In the genomic region with DNA sequence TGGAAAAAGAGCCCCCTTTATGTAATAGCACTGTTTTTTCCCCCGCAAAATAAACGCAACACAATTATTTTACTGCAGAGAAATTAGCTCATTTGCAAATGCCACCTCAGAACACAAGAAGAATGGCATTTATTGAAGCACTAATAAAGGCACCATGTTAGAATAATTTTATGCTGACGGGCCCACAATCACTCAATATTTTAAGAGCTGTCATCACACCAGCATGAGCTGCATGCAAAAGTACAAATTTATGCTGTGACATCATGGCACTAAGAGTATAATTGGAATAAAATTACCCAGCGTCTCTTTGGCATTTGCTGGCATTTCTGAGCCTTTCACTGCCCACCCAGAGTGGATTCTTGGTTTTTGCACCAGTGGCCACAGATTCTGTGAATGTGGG, we compare ENCODE assay signal across 36 cellular contexts.
"Had no signal": no experiment of that assay in that cellular context is flagged by ENCODE, and none has a peak within 500 bp of the region (broad histone marks: within the 10 kb centered on the region; RNA-seq: fewer than 3 reads in every experiment).

No MANE protein-coding gene starts in this region.

- H3K9me3 Mint-ChIP-seq: activated B cell treated with CpG ODN at 0.5 μM for 24 hours; activated CD4-positive, alpha-beta memory T cell treated with anti-CD3 and anti-CD28 coated beads for 36 hours; activated CD4-positive, alpha-beta T cell treated with anti-CD3 and anti-CD28 coated beads, Interleukin-2, amount 10 ng/mL, durations not matched to agents 24 days and 14 days; activated CD8-positive, alpha-beta T cell treated with anti-CD3 and anti-CD28 coated beads for 36 hours; activated naive CD4-positive, alpha-beta T cell treated with anti-CD3 and anti-CD28 coated beads for 36 hours; activated naive CD8-positive, alpha-beta T cell treated with anti-CD3 and anti-CD28 coated beads for 36 hours; activated T-cell treated with anti-CD3 and anti-CD28 coated beads, Interleukin-2, amount 50 U/mL, for 4 hours; activated T-cell treated with anti-CD3 and anti-CD28 coated beads, Interleukin-2, amount 50 U/mL, for 72 hours; activated T-helper 1 cell treated with anti-CD3 and anti-CD28 coated beads, Interleukin-12 subunit alpha, Interleukin-12 subunit beta, Interleukin-2, Interleukin-4 antibody, amounts not matched to agents 30 ng/mL and 10 ng/mL and 1 ng/mL, durations not matched to agents 14 hours and 24 hours and 36 hours; activated T-helper 17 cell treated with anti-CD3 and anti-CD28 coated beads, Interleukin-2, amount 50 U/mL, for 72 hours; central memory CD8-positive, alpha-beta T cell; T-helper 1 cell treated with Interleukin-12 subunit alpha and Interleukin-12 subunit beta and Interleukin-4 antibody, amounts not matched to agents 30 μg/mL and 1 μg/mL, for 36 hours; T-helper 2 cell treated with Interferon-gamma antibody and Interleukin-4, amounts not matched to agents 5 μg/mL and 100 μg/mL, for 36 hours had no signal

- H3K9me3 ChIP-seq: adrenal gland, body of pancreas, breast epithelium had no signal

- H3K36me3 ChIP-seq: adrenal gland, brain microvascular endothelial cell, breast epithelium had no signal

- H3K27ac ChIP-seq: adrenal gland, body of pancreas, brain microvascular endothelial cell, breast epithelium, VCaP had no signal

- H3K4me3 Mint-ChIP-seq: activated B cell treated with CpG ODN at 0.5 μM for 24 hours; activated CD4-positive, alpha-beta memory T cell treated with anti-CD3 and anti-CD28 coated beads for 36 hours; activated CD4-positive, alpha-beta T cell treated with anti-CD3 and anti-CD28 coated beads, Interleukin-2, amount 10 ng/mL, durations not matched to agents 24 days and 14 days; activated CD8-positive, alpha-beta T cell treated with anti-CD3 and anti-CD28 coated beads for 36 hours; activated naive CD4-positive, alpha-beta T cell treated with anti-CD3 and anti-CD28 coated beads for 36 hours; activated naive CD8-positive, alpha-beta T cell treated with anti-CD3 and anti-CD28 coated beads for 36 hours; activated T-cell treated with anti-CD3 and anti-CD28 coated beads, Interleukin-2, amount 50 U/mL, for 4 hours; activated T-cell treated with anti-CD3 and anti-CD28 coated beads, Interleukin-2, amount 50 U/mL, for 72 hours; activated T-helper 1 cell treated with anti-CD3 and anti-CD28 coated beads, Interleukin-12 subunit alpha, Interleukin-12 subunit beta, Interleukin-2, Interleukin-4 antibody, amounts not matched to agents 30 ng/mL and 10 ng/mL and 1 ng/mL, durations not matched to agents 14 hours and 24 hours and 36 hours; activated T-helper 17 cell treated with anti-CD3 and anti-CD28 coated beads, Interleukin-2, amount 50 U/mL, for 72 hours; central memory CD8-positive, alpha-beta T cell; T-helper 1 cell treated with Interleukin-12 subunit alpha and Interleukin-12 subunit beta and Interleukin-4 antibody, amounts not matched to agents 30 μg/mL and 1 μg/mL, for 36 hours; T-helper 2 cell treated with Interferon-gamma antibody and Interleukin-4, amounts not matched to agents 5 μg/mL and 100 μg/mL, for 36 hours had no signal

- H3K27ac Mint-ChIP-seq: activated B cell treated with CpG ODN at 0.5 μM for 24 hours; activated CD4-positive, alpha-beta memory T cell treated with anti-CD3 and anti-CD28 coated beads for 36 hours; activated CD4-positive, alpha-beta T cell treated with anti-CD3 and anti-CD28 coated beads, Interleukin-2, amount 10 ng/mL, durations not matched to agents 24 days and 14 days; activated CD8-positive, alpha-beta T cell treated with anti-CD3 and anti-CD28 coated beads for 36 hours; activated naive CD4-positive, alpha-beta T cell treated with anti-CD3 and anti-CD28 coated beads for 36 hours; activated naive CD4-positive, alpha-beta T cell treated with anti-CD3 and anti-CD28 coated beads, Interleukin-2, amount 50 U/mL, for 72 hours; activated naive CD8-positive, alpha-beta T cell treated with anti-CD3 and anti-CD28 coated beads for 36 hours; activated T-cell treated with anti-CD3 and anti-CD28 coated beads, Interleukin-2, amount 50 U/mL, for 72 hours; activated T-helper 1 cell treated with anti-CD3 and anti-CD28 coated beads, Interleukin-12 subunit alpha, Interleukin-12 subunit beta, Interleukin-2, Interleukin-4 antibody, amounts not matched to agents 30 ng/mL and 10 ng/mL and 1 ng/mL, durations not matched to agents 14 hours and 24 hours and 36 hours; activated T-helper 17 cell treated with anti-CD3 and anti-CD28 coated beads, Interleukin-2, amount 50 U/mL, for 72 hours; T-helper 1 cell treated with Interleukin-12 subunit alpha and Interleukin-12 subunit beta and Interleukin-4 antibody, amounts not matched to agents 30 μg/mL and 1 μg/mL, for 36 hours; T-helper 2 cell treated with Interferon-gamma antibody and Interleukin-4, amounts not matched to agents 5 μg/mL and 100 μg/mL, for 36 hours had no signal

- H3K27me3 ChIP-seq: adrenal gland, body of pancreas, brain microvascular endothelial cell, breast epithelium had no signal

- H3K27me3 Mint-ChIP-seq: activated B cell treated with CpG ODN at 0.5 μM for 24 hours; activated CD4-positive, alpha-beta memory T cell treated with anti-CD3 and anti-CD28 coated beads for 36 hours; activated CD4-positive, alpha-beta T cell treated with anti-CD3 and anti-CD28 coated beads, Interleukin-2, amount 10 ng/mL, durations not matched to agents 24 days and 14 days; activated CD8-positive, alpha-beta T cell treated with anti-CD3 and anti-CD28 coated beads for 36 hours; activated naive CD8-positive, alpha-beta T cell treated with anti-CD3 and anti-CD28 coated beads for 36 hours; activated T-helper 17 cell treated with anti-CD3 and anti-CD28 coated beads, Interleukin-2, amount 50 U/mL, for 72 hours; central memory CD8-positive, alpha-beta T cell had no signal

- DNase-seq: activated B cell treated with CpG ODN at 0.5 μM for 24 hours; activated CD4-positive, alpha-beta memory T cell treated with anti-CD3 and anti-CD28 coated beads for 36 hours; activated CD4-positive, alpha-beta T cell treated with anti-CD3 and anti-CD28 coated beads for 4 hours; activated CD4-positive, alpha-beta T cell treated with anti-CD3 and anti-CD28 coated beads, Interleukin-2, amount 10 ng/mL, durations not matched to agents 24 days and 14 days; activated CD4-positive, alpha-beta T cell treated with anti-CD3 and anti-CD28 coated beads, Interleukin-2, amount 50 U/mL, for 1 hour; activated CD4-positive, alpha-beta T cell treated with anti-CD3 and anti-CD28 coated beads, Interleukin-2, amount 50 U/mL, for 4 hours; activated CD4-positive, CD25-positive, alpha-beta regulatory T cell treated with anti-CD3 and anti-CD28 coated beads, Interleukin-2, amount 50 U/mL, for 72 hours; activated CD8-positive, alpha-beta memory T cell treated with anti-CD3 and anti-CD28 coated beads, Interleukin-2, amount 50 U/mL, for 4 hours; activated CD8-positive, alpha-beta T cell treated with anti-CD3 and anti-CD28 coated beads for 36 hours; activated effector memory CD4-positive, alpha-beta T cell treated with anti-CD3 and anti-CD28 coated beads, Interleukin-2, amount 50 U/mL, for 16 hours; activated gamma-delta T cell treated with Interleukin-2 at 50 U/mL for 16 hours; activated naive CD4-positive, alpha-beta T cell; activated naive CD4-positive, alpha-beta T cell treated with anti-CD3 and anti-CD28 coated beads for 36 hours; activated naive CD4-positive, alpha-beta T cell treated with anti-CD3 and anti-CD28 coated beads, Interleukin-2, amount 50 U/mL, for 16 hours; activated naive CD8-positive, alpha-beta T cell treated with anti-CD3 and anti-CD28 coated beads for 36 hours; activated T-cell treated with anti-CD3 and anti-CD28 coated beads for 4 hours; activated T-cell treated with anti-CD3 and anti-CD28 coated beads, Interleukin-2, amount 50 U/mL, for 1 hour; activated T-cell treated with anti-CD3 and anti-CD28 coated beads, Interleukin-2, amount 50 U/mL, for 4 hours; activated T-cell treated with anti-CD3 and anti-CD28 coated beads, Interleukin-2, amount 50 U/mL, for 72 hours; adrenal gland; amniotic stem cell; aorta; body of pancreas; brain microvascular endothelial cell; cerebellar nuclear complex; T-helper 1 cell; T-helper 2 cell; T-helper 9 cell had no signal

- H3K4me1 ChIP-seq: adrenal gland, body of pancreas, breast epithelium had no signal

- ATAC-seq: activated CD8-positive, alpha-beta T cell treated with anti-CD3 and anti-CD28 coated beads for 36 hours; activated naive CD4-positive, alpha-beta T cell treated with anti-CD3 and anti-CD28 coated beads, Interleukin-2, amount 50 U/mL, for 72 hours; activated T-cell treated with anti-CD3 and anti-CD28 coated beads, Interleukin-2, amount 50 U/mL, for 4 hours; activated T-cell treated with anti-CD3 and anti-CD28 coated beads, Interleukin-2, amount 50 U/mL, for 72 hours; activated T-helper 17 cell treated with anti-CD3 and anti-CD28 coated beads, Interleukin-2, amount 50 U/mL, for 72 hours; body of pancreas had no signal

- H3K4me3 ChIP-seq: adrenal gland, body of pancreas, breast epithelium had no signal

- H3K36me3 Mint-ChIP-seq: activated CD4-positive, alpha-beta memory T cell treated with anti-CD3 and anti-CD28 coated beads for 36 hours; activated naive CD8-positive, alpha-beta T cell treated with anti-CD3 and anti-CD28 coated beads for 36 hours had no signal

- H3K4me1 Mint-ChIP-seq: activated B cell treated with CpG ODN at 0.5 μM for 24 hours; activated CD4-positive, alpha-beta T cell treated with anti-CD3 and anti-CD28 coated beads, Interleukin-2, amount 10 ng/mL, durations not matched to agents 24 days and 14 days; activated naive CD8-positive, alpha-beta T cell treated with anti-CD3 and anti-CD28 coated beads for 36 hours; activated T-helper 17 cell treated with anti-CD3 and anti-CD28 coated beads, Interleukin-2, amount 50 U/mL, for 72 hours; central memory CD8-positive, alpha-beta T cell had no signal
